In genomic region chr7:107170051-107170661, GRCh38 we compare ENCODE assay signal across 8 cellular contexts. TPM values are rescaled to one million over a fixed set of nuclear protein-coding genes. Genes with fewer than 3 reads are reported as not detected.
A peak's percentile ranks its signal among the peaks of the same experiment; 100 is the strongest.
DNase-seq lines count a peak whose midpoint lies in the region; ATAC-seq and TF ChIP-seq lines count a peak whose summit lies in the region.

No MANE protein-coding gene starts in this region.

- peak overlapping the region; percentile 34 for H3K9ac ChIP-seq in muscle layer of colon (ENCODE audit: low read length)

- CTCF ChIA-PET in AG04450 (lab: Charles Lee), result interaction anchor here (1.4 kb wide), 1 partner anchor 223 kb away, joined by 4 read pairs; no protein-coding TSS in a partner anchor

- POLR2A ChIA-PET in AG04450 (lab: Yijun Ruan, JAX), result interaction anchor here (0.6 to 3.6 kb wide), 3 partner anchors 10 to 392 kb away, joined by 3 to 44 read pairs (median 29); no protein-coding TSS in a partner anchor

- H3K9me3 Mint-ChIP-seq in IgD-negative memory B cell, result no peaks in the 10 kb centered on the region

- H3K36me3 Mint-ChIP-seq in IgD-negative memory B cell, result peaks cover 2% of the 10 kb centered on the region

- peaks cover 31 to 45% (median 33%) of the 10 kb centered on the region in 3 donors for H3K4me1 Mint-ChIP-seq in IgD-negative memory B cell

- peaks cover 28% of the 10 kb centered on the region for H3K4me1 ChIP-seq in muscle layer of colon (ENCODE audit: insufficient read depth, low read length)

- no peaks in the 10 kb centered on the region for H3K36me3 ChIP-seq in muscle layer of colon (ENCODE audit: insufficient read depth, low read length)

- peak overlapping the region; percentile 94 to 100 (median 98) for H3K27ac Mint-ChIP-seq in IgD-negative memory B cell

- H3K4me3 ChIP-seq in AG04450 (ENCODE audit: low read depth, low read length) (peak overlapping the region; percentile 83), muscle layer of colon (ENCODE audit: low read depth in 1 of 2, low read length in 2 of 2) (peak overlapping the region; percentile 52 to 98)

- TF ChIP-seq CTCF in AG04450 (IDR thresholded peaks at IDR 0.05; ENCODE audit: low read depth, low read length) (no peak), omental fat pad (IDR thresholded peaks at IDR 0.05) (no peak)

- H3K27me3 ChIP-seq in AG04450 (ENCODE audit: control insufficient read depth, insufficient read depth, low read length), result no peaks in the 10 kb centered on the region
- no peaks in the 10 kb centered on the region for H3K27me3 ChIP-seq in muscle layer of colon (ENCODE audit: control insufficient read depth in 1 of 2, insufficient read depth in 2 of 2, low read length in 2 of 2)

- peaks cover 3% of the 10 kb centered on the region for H3K27me3 Mint-ChIP-seq in IgD-negative memory B cell

- no peak for DNase-seq in AG04450 (ENCODE audit: low read depth, low spot score)
- no peak for DNase-seq in DMS114 treated with DMSO at 0.1 percent for 48 hours (lab: John Stamatoyannopoulos, UW; ENCODE audit: unreplicated experiment)
- DNase-seq in HT-29 (ENCODE audit: low spot score), result no peak
- no peak for DNase-seq in omental fat pad (ENCODE audit: low spot score)

- H3K27ac ChIP-seq in AG04450 (ENCODE audit: low read depth, low read length) (peak overlapping the region; percentile 89), cingulate gyrus (ENCODE audit: low read depth, low read length) (peak overlapping the region; percentile 99), muscle layer of colon (ENCODE audit: low read depth, low read length) (peak overlapping the region; percentile 81)

- H3K4me3 Mint-ChIP-seq in IgD-negative memory B cell, result peak overlapping the region; percentile 96 to 100 (median 98)

- ATAC-seq in HG03175 (IDR thresholded peaks at IDR 0.05; ENCODE audit: unreplicated experiment), result no peak
- no peak for ATAC-seq in omental fat pad (ENCODE audit: low FRiP score)

- H3K9me3 ChIP-seq in AG04450 (ENCODE audit: control insufficient read depth, insufficient read depth, low read length) (no peaks in the 10 kb centered on the region), muscle layer of colon (ENCODE audit: low read length) (no peaks in the 10 kb centered on the region)

RNA-seq across cellular contexts. Expression of gene HBP1, which starts 1.4 kb away (rescaled TPM):
- polyA plus RNA-seq in AG04450 (2011; rRNA removed), result 72.7 and 85.2 TPM in 2 replicates
- polyA minus RNA-seq in AG04450 (2011; rRNA and poly(A)+ RNA removed), result 64.8 and 86.9 TPM in 2 replicates
- polyA plus RNA-seq in IgD-negative memory B cell, result 46.4 TPM
- 21.8 TPM in 2 replicates for total RNA-seq in HT-29 (2014; rRNA removed; shearing (Covaris generic))
- total RNA-seq in omental fat pad, result 100 to 1,000 TPM in 2 of 4 donors, 10 to 100 TPM in 2; 92.2 to 153 (median 114) TPM
